1 cellular context compared by ENCODE assay signal in genomic region chr19:14089662-14090508, GRCh38.
TF ChIP-seq lines count a peak whose summit lies in the region.

No MANE protein-coding gene starts in this region.

TF ChIP-seq in HepG2, 621 proteins besides CTCF, POLR2A, EP300 and RAD21 (continued from another document and continues in another):
- TF ChIP-seq ZKSCAN1 (IDR thresholded peaks at IDR 0.05; ENCODE audit: low read length) (no peak), SSRP1 (CRISPR knock-in tag; IDR thresholded peaks at IDR 0.05) (no peak), SNAPC2 (CRISPR knock-in tag; IDR thresholded peaks at IDR 0.05) (no peak), ZNF225 (CRISPR knock-in tag; IDR thresholded peaks at IDR 0.05) (no peak), ZNF530 (CRISPR knock-in tag; IDR thresholded peaks at IDR 0.05; ENCODE audit: low read depth) (no peak), MIER2 (CRISPR knock-in tag; IDR thresholded peaks at IDR 0.05) (no peak), ELK4 (CRISPR knock-in tag; IDR thresholded peaks at IDR 0.05; ENCODE audit: borderline replicate concordance) (no peak), BORCS8-MEF2B (CRISPR knock-in tag; IDR thresholded peaks at IDR 0.05) (no peak), ARID4A (CRISPR knock-in tag; IDR thresholded peaks at IDR 0.05; ENCODE audit: borderline replicate concordance) (0 out of 2 replicates have a peak, but pooled peaks have one; percentile 11), ZNF790 (CRISPR knock-in tag; IDR thresholded peaks at IDR 0.05; ENCODE audit: borderline replicate concordance) (no peak), FLYWCH1 (CRISPR knock-in tag; IDR thresholded peaks at IDR 0.05) (no peak), ZNF124 (CRISPR knock-in tag; IDR thresholded peaks at IDR 0.05) (no peak), SMARCC2 (IDR thresholded peaks at IDR 0.05) (no peak), STAT5B (CRISPR knock-in tag; IDR thresholded peaks at IDR 0.05) (no peak), ZNF414 (CRISPR knock-in tag; IDR thresholded peaks at IDR 0.05) (no peak), ZBTB10 (CRISPR knock-in tag; IDR thresholded peaks at IDR 0.05; ENCODE audit: borderline replicate concordance) (no peak), XRCC5 (optimal IDR thresholded peaks at IDR 0.05; ENCODE audit: low read length) (no peak), CBX2 (IDR thresholded peaks at IDR 0.05; ENCODE audit: low read depth, low read length) (no peak), CBX2 (CRISPR knock-in tag; IDR thresholded peaks at IDR 0.05; ENCODE audit: low read depth) (no peak), USF2 (IDR thresholded peaks at IDR 0.05; ENCODE audit: low read depth, low read length) (no peak), USF2 (CRISPR knock-in tag; IDR thresholded peaks at IDR 0.05; ENCODE audit: borderline replicate concordance) (no peak), AFF4 (CRISPR knock-in tag; IDR thresholded peaks at IDR 0.05) (no peak), ZIK1 (CRISPR knock-in tag; IDR thresholded peaks at IDR 0.05; ENCODE audit: borderline replicate concordance, low read depth) (no peak), DPF2 (CRISPR knock-in tag; IDR thresholded peaks at IDR 0.05; ENCODE audit: borderline replicate concordance, low read depth) (no peak), ZNF646 (CRISPR knock-in tag; IDR thresholded peaks at IDR 0.05) (no peak), ZNF441 (CRISPR knock-in tag; IDR thresholded peaks at IDR 0.05; ENCODE audit: borderline replicate concordance) (no peak), CREB1 (IDR thresholded peaks at IDR 0.05) (no peak), CREB1 (CRISPR knock-in tag; IDR thresholded peaks at IDR 0.05) (no peak), HMGXB4 (CRISPR knock-in tag; IDR thresholded peaks at IDR 0.05; ENCODE audit: borderline replicate concordance in 1 of 2, low read depth in 1 of 2) (peak in 1 of 2 experiments; percentile 15; a peak in 2 of 4 replicates), HHEX (CRISPR knock-in tag; IDR thresholded peaks at IDR 0.05) (no peak), REL (CRISPR knock-in tag; conservative IDR thresholded peaks at IDR 0.05) (no peak), GPN1 (CRISPR knock-in tag; IDR thresholded peaks at IDR 0.05; ENCODE audit: borderline replicate concordance) (no peak), MYPOP (CRISPR knock-in tag; IDR thresholded peaks at IDR 0.05) (0 out of 2 replicates have a peak, but pooled peaks have one; percentile 50)
